26 cellular contexts compared by ENCODE assay signal in genomic region chr20:44742304-44743079, GRCh38. TPM values are rescaled to one million over a fixed set of nuclear protein-coding genes. Genes with fewer than 3 reads are reported as not detected.
DNase-seq lines count a peak whose midpoint lies in the region; ATAC-seq, FAIRE-seq and TF ChIP-seq lines count a peak whose summit lies in the region.
"Had no signal": no experiment of that assay in that cellular context is flagged by ENCODE, and none has a peak within 500 bp of the region (broad histone marks: within the 10 kb centered on the region; RNA-seq: fewer than 3 reads in every experiment).

No MANE protein-coding gene starts in this region.

- DNase-seq in left ventricle myocardium inferior (no peak), cardiac septum (ENCODE audit: low spot score) (no peak), WERI-Rb-1 (peak; percentile 89), kidney (peak; percentile 54), aorta (no peak), CD14-positive monocyte (ENCODE audit: low spot score) (no peak)
- DNase-seq in stimulated activated CD4-positive, alpha-beta T cell treated with anti-CD3 and anti-CD28 coated beads, Interleukin-15, amount 100 ng/mL, for 24 hours = no peak
- DNase-seq: CD8-positive, alpha-beta memory T cell; DMS53; EL; GM23248; HCEC 1CT; Kasumi-1; MM.1S; NCI-H1092 treated with DMSO at 0.1 percent for 48 hours; NCI-H2081 treated with DMSO at 0.1 percent for 48 hours; NCI-H446 treated with DMSO at 0.1 percent for 48 hours; NCI-H69; RPMI8226 had no signal

- H3K4me1 ChIP-seq in left ventricle myocardium inferior (peaks cover 46% of the 10 kb centered on the region), kidney (ENCODE audit: control insufficient read depth in 1 of 2, insufficient read depth in 1 of 2, low read depth in 1 of 2, low read length in 2 of 2) (peaks cover 3 to 10% of the 10 kb centered on the region in 2 donors), aorta (ENCODE audit: control insufficient read depth in 1 of 2, insufficient read depth in 2 of 2, low read length in 2 of 2) (peaks cover 0 to 11% of the 10 kb centered on the region in 2 donors)

- peaks cover 13% of the 10 kb centered on the region for H3K4me1 Mint-ChIP-seq in CD14-positive monocyte

- H3K9me3 ChIP-seq in left ventricle myocardium inferior (replicated peaks) (no peaks in the 10 kb centered on the region), WERI-Rb-1 (ENCODE audit: severe bottlenecking) (no peaks in the 10 kb centered on the region), kidney (ENCODE audit: control insufficient read depth in 1 of 2, low read length in 2 of 2) (no peaks in the 10 kb centered on the region), aorta (ENCODE audit: control insufficient read depth, low read length) (no peaks in the 10 kb centered on the region)
- H3K9me3 ChIP-seq: A549 had no signal

- H3K4me3 ChIP-seq in left ventricle myocardium inferior = no peak overlapping the region
- no peak overlapping the region for H3K4me3 ChIP-seq in WERI-Rb-1 (ENCODE audit: low read depth, low read length)
- no peak overlapping the region for H3K4me3 ChIP-seq in kidney (ENCODE audit: low read length in 2 of 2)
- no peak overlapping the region for H3K4me3 ChIP-seq in aorta (ENCODE audit: low read length in 2 of 2)
- H3K4me3 ChIP-seq: A549, BLaER1, GM12878, GM23248 had no signal

- WGBS in aorta, 2 donors = 29 to 36% methylated on average over 14 of the region's 14 CpGs

- no peak overlapping the region for H3K4me3 Mint-ChIP-seq in CD14-positive monocyte
- H3K4me3 Mint-ChIP-seq: IgD-negative memory B cell had no signal

- no peak overlapping the region for H3K9ac ChIP-seq in kidney (ENCODE audit: low read length in 2 of 2)
- H3K9ac ChIP-seq: BLaER1, GM23248 had no signal

- H3K27ac Mint-ChIP-seq in CD14-positive monocyte = peak overlapping the region in 1 of 7 donors; percentile 59

- H3K36me3 ChIP-seq in left ventricle myocardium inferior (no peaks in the 10 kb centered on the region), WERI-Rb-1 (no peaks in the 10 kb centered on the region), kidney (ENCODE audit: control insufficient read depth in 1 of 2, insufficient read depth in 2 of 2, low read length in 2 of 2) (no peaks in the 10 kb centered on the region), aorta (ENCODE audit: control insufficient read depth in 1 of 2, insufficient read depth in 2 of 2, low read length in 1 of 2) (no peaks in the 10 kb centered on the region)
- H3K36me3 ChIP-seq: BLaER1 had no signal

- peak overlapping the region; percentile 61 for H3K27ac ChIP-seq in left ventricle myocardium inferior (replicated peaks)
- H3K27ac ChIP-seq in WERI-Rb-1 = peak overlapping the region; percentile 91
- H3K27ac ChIP-seq in kidney (ENCODE audit: low read depth in 2 of 2, low read length in 2 of 2) = no peak overlapping the region
- H3K27ac ChIP-seq in aorta (ENCODE audit: low read depth in 1 of 2, low read length in 2 of 2) = peak overlapping the region; percentile 36 to 97
- H3K27ac ChIP-seq: BLaER1, GM23248, HL-60 had no signal

- H3K27me3 ChIP-seq in left ventricle myocardium inferior (ENCODE audit: low read depth) (no peaks in the 10 kb centered on the region), WERI-Rb-1 (ENCODE audit: insufficient read depth, low read depth, severe bottlenecking) (no peaks in the 10 kb centered on the region), aorta (ENCODE audit: control insufficient read depth in 1 of 2, insufficient read depth in 2 of 2, low read length in 1 of 2) (no peaks in the 10 kb centered on the region)

- no peak for FAIRE-seq in kidney (lab: Jason Lieb, UNC)
- FAIRE-seq: A549, GM12878 had no signal

- peaks cover 3 to 16% (median 12%) of the 10 kb centered on the region in 7 donors for H3K9me3 Mint-ChIP-seq in CD14-positive monocyte
- H3K9me3 Mint-ChIP-seq: CD8-positive, alpha-beta memory T cell; IgD-negative memory B cell had no signal

- ATAC-seq in aorta (ENCODE audit: low FRiP score) (no peak), GM18907 (IDR thresholded peaks at IDR 0.05; ENCODE audit: unreplicated experiment) (no peak)
- ATAC-seq: A549, GM12878 had no signal

- TF ChIP-seq CTCF in left ventricle myocardium inferior (IDR thresholded peaks at IDR 0.05; ENCODE audit: borderline replicate concordance) (no peak), WERI-Rb-1 (IDR thresholded peaks at IDR 0.05; ENCODE audit: low read depth, low read length) (no peak), kidney (IDR thresholded peaks at IDR 0.05; ENCODE audit: borderline replicate concordance, extremely low read depth, insufficient read depth) (no peak), CD14-positive monocyte (IDR thresholded peaks at IDR 0.05) (no peak)

- H3K36me3 Mint-ChIP-seq in CD14-positive monocyte = peaks cover 4 to 8% of the 10 kb centered on the region in 2 donors

- H3K27me3 Mint-ChIP-seq in CD14-positive monocyte (ENCODE audit: low read depth in 3 of 3) = peaks cover 31 to 43% (median 33%) of the 10 kb centered on the region in 3 donors

- intact Hi-C loops in left ventricle myocardium inferior (cut with micrococcal nuclease) = no loop called here
- intact Hi-C loops in cardiac septum (cut with DNase I) = no loop called here
- intact Hi-C loops in kidney (cut with DNase I) = no loop called here
- intact Hi-C loops in aorta (cut with DNase I) = loop anchor here in 1 of 2 donors (10.0 kb wide), 1 partner anchor 528 kb away; the partner anchor contains the start of gene OSER1
- intact Hi-C loops in CD14-positive monocyte (cut with micrococcal nuclease) = no loop called here

RNA-seq across cellular contexts. Expression of gene KCNK15, which starts 3.2 kb away (rescaled TPM):
- 0.33 TPM for total RNA-seq in left ventricle myocardium inferior
- 0.97 TPM for total RNA-seq in cardiac septum
- total RNA-seq in kidney = 11.7 TPM
- polyA plus RNA-seq in kidney (ENCODE audit: insufficient read depth, low read depth, low replicate concordance) = 0.62 TPM
- 10 to 100 TPM in 1 of 2 donors, 1 to 10 TPM in 1; 5.0 to 16.1 TPM for total RNA-seq in aorta
- polyA plus RNA-seq in aorta = 1 to 10 TPM; 2.3 to 6.8 TPM
- not detected for polyA plus RNA-seq in CD14-positive monocyte
- total RNA-seq: GM12878, HT1080 had no signal
- polyA plus RNA-seq: CD8-positive, alpha-beta memory T cell; GM12878; IgD-negative memory B cell had no signal

RNA-seq across cellular contexts. Expression of gene CCN5, which starts 27.3 kb away (rescaled TPM):
- total RNA-seq in left ventricle myocardium inferior (37.0 TPM), cardiac septum (29.3 TPM), kidney (3.1 TPM), aorta (100 to 1,000 TPM in 1 of 2 donors, 10 to 100 TPM in 1; 59.4 to 186 TPM)
- polyA plus RNA-seq in kidney (ENCODE audit: insufficient read depth, low read depth, low replicate concordance) (0.41 TPM), aorta (100 to 1,000 TPM in 1 of 2 donors, 10 to 100 TPM in 1; 93.1 to 137 TPM), CD14-positive monocyte (not detected)
- total RNA-seq: CD8-positive, alpha-beta memory T cell; HT1080 had no signal
- polyA plus RNA-seq: CD8-positive, alpha-beta memory T cell; IgD-negative memory B cell had no signal

Comparison
In these comparisons a context has a peak if more than half of its experiments do, and no peak if none do; other contexts are left out.
1. DNase-seq: peak in WERI-Rb-1 (single experiment) and kidney (single experiment); none in left ventricle myocardium inferior (single experiment), cardiac septum (single experiment), aorta (0 of 2), stimulated activated CD4-positive, alpha-beta T cell treated with anti-CD3 and anti-CD28 coated beads, Interleukin-15, amount 100 ng/mL, for 24 hours (single experiment) and CD14-positive monocyte (single experiment).
2. H3K27ac ChIP-seq: peak in left ventricle myocardium inferior (single experiment), WERI-Rb-1 (single experiment) and aorta (2 of 2); none in kidney (0 of 2).